In genomic region chr4:22515888-22516541, GRCh38 we compare ENCODE assay signal across 8 cellular contexts. TPM values are rescaled to one million over a fixed set of nuclear protein-coding genes. Genes with fewer than 3 reads are reported as not detected.
DNase-seq lines count a peak whose midpoint lies in the region; ATAC-seq lines count a peak whose summit lies in the region.

Gene ADGRA3 (minus strand): TSS chr4:22516066. CDS start chr4:22515784, 282 bp downstream.

- peaks cover 6% of the 10 kb centered on the region for H3K27me3 Mint-ChIP-seq in central memory CD8-positive, alpha-beta T cell

- H3K27ac ChIP-seq in skeletal muscle tissue (ENCODE audit: low read depth, low read length) = peak within 1 kb of the TSS; percentile 88

- no peaks in the 10 kb centered on the region for H3K9me3 Mint-ChIP-seq in central memory CD8-positive, alpha-beta T cell

- peak within 1 kb of the TSS; percentile 85 for H3K4me3 Mint-ChIP-seq in central memory CD8-positive, alpha-beta T cell

- peak; percentile 51 for ATAC-seq in central memory CD8-positive, alpha-beta T cell (replicated peaks; ENCODE audit: extremely low read depth, poor library complexity, severe bottlenecking)
- ATAC-seq in HG03175 (IDR thresholded peaks at IDR 0.05; ENCODE audit: unreplicated experiment) = no peak

- H3K4me1 Mint-ChIP-seq in central memory CD8-positive, alpha-beta T cell = peaks cover 4% of the 10 kb centered on the region

- no peaks in the 10 kb centered on the region for H3K36me3 ChIP-seq in skeletal muscle tissue (ENCODE audit: control insufficient read depth in 3 of 3, insufficient read depth in 3 of 3, low read length in 3 of 3)

- H3K9me3 ChIP-seq in skeletal muscle tissue (ENCODE audit: control insufficient read depth in 3 of 3, low read length in 3 of 3) = no peaks in the 10 kb centered on the region

- no peaks in the 10 kb centered on the region for H3K27me3 ChIP-seq in skeletal muscle tissue (ENCODE audit: control insufficient read depth in 3 of 3, insufficient read depth in 3 of 3, low read length in 3 of 3)

- H3K4me1 ChIP-seq in skeletal muscle tissue (ENCODE audit: control insufficient read depth in 3 of 3, insufficient read depth in 3 of 3, low read length in 3 of 3) = peaks cover 8 to 28% (median 18%) of the 10 kb centered on the region in 3 donors

- DNase-seq in stimulated activated naive CD4-positive, alpha-beta T cell (lab: John Stamatoyannopoulos, UW) = peak; percentile 3 to 57 (median 26)
- DNase-seq in stimulated activated naive CD4-positive, alpha-beta T cell treated with Interleukin-2 at 50 U/mL for 16 hours (lab: John Stamatoyannopoulos, UW) = no peak
- no peak for DNase-seq in Jurkat, Clone E6-1 (ENCODE audit: low read depth, low spot score)
- DNase-seq in SW480 (ENCODE audit: low spot score) (peak; percentile 63), iris pigment epithelial cell (ENCODE audit: low read depth) (peak; percentile 64)
- no peak for DNase-seq in central memory CD8-positive, alpha-beta T cell (ENCODE audit: low spot score in 2 of 2)

- H3K27ac Mint-ChIP-seq in central memory CD8-positive, alpha-beta T cell (ENCODE audit: low read depth) = peak within 1 kb of the TSS; percentile 61

- peak within 1 kb of the TSS; percentile 75 for H3K4me3 ChIP-seq in Jurkat, Clone E6-1 (ENCODE audit: low read length)
- H3K4me3 ChIP-seq in skeletal muscle tissue (ENCODE audit: low read length in 3 of 3) = peak within 1 kb of the TSS; percentile 79 to 85 (median 84)

- H3K9ac ChIP-seq in skeletal muscle tissue (ENCODE audit: low read depth in 1 of 3, low read length in 3 of 3) = peak within 1 kb of the TSS; percentile 89 to 91 (median 90)

- H3K36me3 Mint-ChIP-seq in central memory CD8-positive, alpha-beta T cell (ENCODE audit: insufficient read depth) = peaks cover 4% of the 10 kb centered on the region

RNA-seq across cellular contexts. Expression of gene ADGRA3, which starts in this region (rescaled TPM):
- 31.7 TPM for polyA plus RNA-seq in Jurkat, Clone E6-1 (2012; ENCODE audit: insufficient read depth, insufficient read length)
- 92.4 TPM for total RNA-seq in skeletal muscle tissue

Comparison
In these comparisons a context has a peak if more than half of its experiments do, and no peak if none do; other contexts are left out.
1. DNase-seq: peak in stimulated activated naive CD4-positive, alpha-beta T cell (6 of 6), SW480 (single experiment) and iris pigment epithelial cell (single experiment); none in stimulated activated naive CD4-positive, alpha-beta T cell treated with Interleukin-2 at 50 U/mL for 16 hours (single experiment), Jurkat, Clone E6-1 (single experiment) and central memory CD8-positive, alpha-beta T cell (0 of 2).